19 cellular contexts compared by ENCODE assay signal in the genomic region with DNA sequence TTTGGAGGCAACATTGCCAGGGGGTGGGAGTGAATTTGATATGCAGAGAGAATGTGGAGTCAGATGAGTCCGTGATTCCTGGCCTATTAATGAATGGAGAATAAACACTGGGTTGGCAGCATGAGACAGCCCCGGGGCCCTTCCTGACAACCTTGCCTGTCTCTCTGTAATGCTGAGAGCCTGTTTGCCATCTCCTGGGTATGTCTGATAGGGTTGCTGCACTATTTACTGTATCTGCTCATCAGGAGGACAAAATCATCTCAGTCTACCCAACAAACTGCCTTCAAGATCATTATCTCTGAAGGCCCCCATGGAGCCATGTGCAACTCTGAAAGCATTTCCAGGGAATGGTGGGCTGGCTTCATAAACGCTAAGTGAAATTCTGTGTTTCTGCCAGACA.
DNase-seq lines count a peak whose midpoint lies in the region; ATAC-seq and TF ChIP-seq lines count a peak whose summit lies in the region.
"Had no signal": no experiment of that assay in that cellular context is flagged by ENCODE, and none has a peak within 500 bp of the region (broad histone marks: within the 10 kb centered on the region; RNA-seq: fewer than 3 reads in every experiment).

No MANE protein-coding gene starts in this region.

- H3K27ac ChIP-seq in VCaP: peak overlapping the region; percentile 71
- H3K27ac ChIP-seq: 22Rv1, ascending aorta, left ventricle myocardium inferior, transverse colon had no signal

- H3K9me3 Mint-ChIP-seq in naive B cell: peaks cover 0 to 5% (median 0%) of the 10 kb centered on the region in 7 donors

- no peak for TF ChIP-seq CTCF in VCaP (conservative IDR thresholded peaks at IDR 0.05)
- no peak for TF ChIP-seq CTCF in GM13977 (IDR thresholded peaks at IDR 0.05; ENCODE audit: extremely low read depth, insufficient read depth, missing control alignments)

- no peak for ATAC-seq in naive B cell (ENCODE audit: low read depth in 2 of 2)

- peak overlapping the region in 1 of 8 donors; percentile 22 for H3K4me3 Mint-ChIP-seq in naive B cell

- peaks cover 52 to 69% (median 66%) of the 10 kb centered on the region in 3 donors for H3K4me1 Mint-ChIP-seq in naive B cell

- H3K27ac Mint-ChIP-seq in naive B cell: peak overlapping the region; percentile 55 to 90 (median 76)

- in situ Hi-C loops in GM13977 (cut with MboI; ENCODE audit: low pct_unique_long_range_greater_than_20kb, low sequenced_read_pairs, unreplicated experiment): no loop called here

- H3K27me3 Mint-ChIP-seq in naive B cell: no peaks in the 10 kb centered on the region

- DNase-seq in DMS79 treated with DMSO at 0.1 percent for 48 hours (lab: John Stamatoyannopoulos, UW) (peak; percentile 71), DMS79 (lab: John Stamatoyannopoulos, UW) (no peak), NCI-H146 (lab: John Stamatoyannopoulos, UW) (peak; percentile 68), naive B cell (no peak), SHP77 (lab: John Stamatoyannopoulos, UW) (no peak), Kasumi-1 (lab: John Stamatoyannopoulos, UW) (no peak), GM13977 (ENCODE audit: low spot score) (no peak)
- DNase-seq: activated CD8-positive, alpha-beta memory T cell treated with anti-CD3 and anti-CD28 coated beads, Interleukin-2, amount 50 U/mL, for 4 hours; effector memory CD4-positive, alpha-beta T cell; heart left ventricle; left ventricle myocardium inferior; MV-4-11; OCI-M1; stimulated activated CD4-positive, alpha-beta T cell treated with anti-CD3 and anti-CD28 coated beads, Interleukin-12 subunit alpha, Interleukin-12 subunit beta, amount 100 ng/mL, for 4 hours; T1000; transverse colon had no signal

- peaks cover 48 to 52% of the 10 kb centered on the region in 2 donors for H3K36me3 Mint-ChIP-seq in naive B cell

Comparison
In these comparisons a context has a peak if more than half of its experiments do, and no peak if none do; other contexts are left out.
1. DNase-seq: peak in DMS79 treated with DMSO at 0.1 percent for 48 hours (single experiment) and NCI-H146 (single experiment); none in DMS79 (single experiment), naive B cell (single experiment), SHP77 (0 of 2), Kasumi-1 (0 of 2) and GM13977 (single experiment).